ENCODE assay signal across 1 cellular context in the genomic region with DNA sequence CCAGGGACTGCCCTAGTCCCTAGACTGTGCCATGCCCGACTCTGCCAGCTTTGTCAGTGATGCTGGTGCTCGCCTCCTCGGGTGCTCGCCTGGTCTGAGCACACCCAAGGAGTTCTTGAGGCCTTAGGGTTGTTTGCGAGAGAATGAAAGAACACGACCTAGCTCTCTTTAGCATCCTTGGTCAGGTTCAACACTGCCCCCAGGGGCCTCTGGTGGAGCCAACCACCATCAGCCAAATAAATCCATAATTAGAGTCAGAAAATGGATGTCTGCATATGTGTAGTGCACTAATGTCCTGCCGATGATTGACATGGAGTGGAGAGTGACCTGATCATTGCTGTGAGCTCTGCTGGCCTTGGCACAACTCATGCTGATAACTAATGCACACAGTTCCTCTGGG.
TF ChIP-seq lines count a peak whose summit lies in the region.

No MANE protein-coding gene starts in this region.

TF ChIP-seq in K562, 482 proteins besides CTCF, POLR2A, EP300 and RAD21:
- TF ChIP-seq, protein P1, sequence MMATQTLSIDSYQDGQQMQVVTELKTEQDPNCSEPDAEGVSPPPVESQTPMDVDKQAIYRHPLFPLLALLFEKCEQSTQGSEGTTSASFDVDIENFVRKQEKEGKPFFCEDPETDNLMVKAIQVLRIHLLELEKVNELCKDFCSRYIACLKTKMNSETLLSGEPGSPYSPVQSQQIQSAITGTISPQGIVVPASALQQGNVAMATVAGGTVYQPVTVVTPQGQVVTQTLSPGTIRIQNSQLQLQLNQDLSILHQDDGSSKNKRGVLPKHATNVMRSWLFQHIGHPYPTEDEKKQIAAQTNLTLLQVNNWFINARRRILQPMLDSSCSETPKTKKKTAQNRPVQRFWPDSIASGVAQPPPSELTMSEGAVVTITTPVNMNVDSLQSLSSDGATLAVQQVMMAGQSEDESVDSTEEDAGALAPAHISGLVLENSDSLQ (IDR thresholded peaks at IDR 0.05) = peak; percentile 60; the same call in 1 of the 2 replicates
- no peak for TF ChIP-seq EHMT2 (IDR thresholded peaks at IDR 0.05)
